8 cellular contexts compared by ENCODE assay signal in the genomic region with DNA sequence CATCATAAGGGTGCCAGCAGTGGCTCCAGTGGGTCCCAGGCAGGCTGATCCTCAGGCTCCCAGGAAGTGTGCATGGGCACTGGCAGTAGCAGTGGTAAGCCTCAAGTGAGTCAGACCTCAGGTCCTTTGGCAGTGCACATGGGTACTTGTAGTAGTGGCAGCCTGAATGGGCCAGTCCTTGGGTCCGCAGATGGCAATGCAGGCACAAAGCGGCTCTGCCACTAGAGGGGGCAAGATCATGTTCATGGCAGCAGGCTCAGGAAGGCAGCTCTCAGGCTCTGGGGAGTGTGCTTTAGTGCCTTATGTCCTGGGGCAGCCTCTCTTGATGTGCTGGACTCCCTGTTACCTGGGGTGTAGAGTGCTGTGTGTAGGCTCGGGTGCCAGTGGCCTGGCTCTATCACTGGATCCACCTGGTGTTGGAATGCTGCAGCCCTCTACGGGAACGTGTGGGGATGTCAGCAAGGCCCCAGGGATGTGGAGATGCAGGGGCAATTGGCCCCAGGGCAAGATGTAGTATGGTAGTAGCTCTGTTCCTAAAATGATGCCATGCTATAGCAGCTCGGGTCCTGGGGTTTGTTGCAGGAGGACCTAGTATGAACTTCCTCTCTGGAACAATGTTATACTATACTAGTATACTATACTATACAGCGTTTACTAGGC. TPM values are rescaled to one million over a fixed set of nuclear protein-coding genes. Genes with fewer than 3 reads are reported as not detected.
DNase-seq lines count a peak whose midpoint lies in the region; ATAC-seq and TF ChIP-seq lines count a peak whose summit lies in the region.

No MANE protein-coding gene starts in this region.

- no peaks in the 10 kb centered on the region for H3K4me1 ChIP-seq in psoas muscle
- no peaks in the 10 kb centered on the region for H3K4me1 ChIP-seq in ascending aorta

- ATAC-seq in HG03432 (IDR thresholded peaks at IDR 0.05; ENCODE audit: unreplicated experiment), result peak; percentile 44
- ATAC-seq in psoas muscle, result peak in 1 of 4 donors; percentile 19
- no peak for ATAC-seq in GM18868 (IDR thresholded peaks at IDR 0.05; ENCODE audit: unreplicated experiment)

- in situ Hi-C loops in Caki2 (cut with HindIII; ENCODE audit: low pct_unique_long_range_greater_than_20kb, low sequenced_read_pairs), result no loop called here

- intact Hi-C loops in psoas muscle (cut with DNase I), result no loop called here
- intact Hi-C loops in ascending aorta (cut with DNase I), result no loop called here

- WGBS in psoas muscle, 3 donors, result 67 to 71% (median 69%) methylated on average over 7 of the region's 7 CpGs

- H3K27ac ChIP-seq in psoas muscle (no peak overlapping the region), ascending aorta (no peak overlapping the region)

- peaks cover 6% of the 10 kb centered on the region for H3K9me3 ChIP-seq in psoas muscle
- H3K9me3 ChIP-seq in ascending aorta, result no peaks in the 10 kb centered on the region

- H3K36me3 ChIP-seq in psoas muscle (ENCODE audit: insufficient read depth in 1 of 2, low read depth in 1 of 2) (peaks cover 0 to 14% of the 10 kb centered on the region in 2 donors), ascending aorta (no peaks in the 10 kb centered on the region)

- DNase-seq in Caki2 (ENCODE audit: low read depth) (peak; percentile 38), OCI-M1 (lab: John Stamatoyannopoulos, UW) (peak; percentile 60), foreskin fibroblast (peak; percentile 38 to 72), psoas muscle (peak; percentile 23 to 41), ascending aorta (ENCODE audit: low spot score in 2 of 2) (no peak)
- DNase-seq in activated T-cell treated with anti-CD3 and anti-CD28 coated beads, Interleukin-2, amount 50 U/mL, for 1 hour, result peak; percentile 50

- H3K4me3 ChIP-seq in foreskin fibroblast (ENCODE audit: low read depth in 1 of 2, low read length in 2 of 2) (no peak overlapping the region), psoas muscle (no peak overlapping the region), ascending aorta (no peak overlapping the region)

- TF ChIP-seq CTCF in foreskin fibroblast (IDR thresholded peaks at IDR 0.05; ENCODE audit: low read depth, low read length), result peak; percentile 85
- TF ChIP-seq CTCF in psoas muscle (IDR thresholded peaks at IDR 0.05), result peak; percentile 22
- peak in 1 of 3 experiments; percentile 33 for TF ChIP-seq CTCF in ascending aorta (IDR thresholded peaks at IDR 0.05)

- H3K27me3 ChIP-seq in psoas muscle (ENCODE audit: insufficient read depth in 3 of 3, low read length in 2 of 3), result no peaks in the 10 kb centered on the region
- H3K27me3 ChIP-seq in ascending aorta, result no peaks in the 10 kb centered on the region

RNA-seq across cellular contexts. Expression of gene ACSM3, which starts 11.0 kb away (rescaled TPM):
- total RNA-seq in Caki2 (2014; rRNA removed; shearing (Covaris generic); ENCODE audit: low replicate concordance), result 47.2 and 48.5 TPM in 2 replicates
- total RNA-seq in psoas muscle, result 1 to 10 TPM in 2 of 4 donors, under 1 TPM in 2; 0.34 to 6.5 (median 2.4) TPM
- polyA plus RNA-seq in psoas muscle, result under 1 TPM; 0.13 to 0.86 (median 0.56) TPM
- not detected for total RNA-seq in ascending aorta

RNA-seq across cellular contexts. Expression of gene ERI2, which starts 31.4 kb away (rescaled TPM):
- 11.6 and 19.0 TPM in 2 replicates for total RNA-seq in Caki2 (2014; rRNA removed; shearing (Covaris generic); ENCODE audit: low replicate concordance)
- 1 to 10 TPM; 4.2 to 9.5 (median 7.9) TPM for total RNA-seq in psoas muscle
- polyA plus RNA-seq in psoas muscle, result 10 to 100 TPM in 1 of 3 donors, 1 to 10 TPM in 2; 3.6 to 14.9 (median 5.4) TPM
- not detected for total RNA-seq in ascending aorta

RNA-seq across cellular contexts. Expression of gene REXO5, which starts 31.5 kb away (rescaled TPM):
- total RNA-seq in Caki2 (2014; rRNA removed; shearing (Covaris generic); ENCODE audit: low replicate concordance), result 10.8 and 21.3 TPM in 2 replicates
- total RNA-seq in psoas muscle, result 1 to 10 TPM in 1 of 4 donors, under 1 TPM in 3; 0.63 to 1.4 (median 0.92) TPM
- polyA plus RNA-seq in psoas muscle, result 1 to 10 TPM; 1.1 to 1.8 (median 1.2) TPM
- 2.1 TPM for total RNA-seq in ascending aorta

RNA-seq across cellular contexts. Expression of gene THUMPD1, which starts 33.2 kb away (rescaled TPM):
- 26.5 and 54.0 TPM in 2 replicates for total RNA-seq in Caki2 (2014; rRNA removed; shearing (Covaris generic); ENCODE audit: low replicate concordance)
- total RNA-seq in psoas muscle, result 10 to 100 TPM; 15.2 to 29.5 (median 23.4) TPM
- polyA plus RNA-seq in psoas muscle, result 10 to 100 TPM; 13.0 to 20.5 (median 14.9) TPM
- total RNA-seq in ascending aorta, result 12.7 TPM

Comparison
In these comparisons a context has a peak if more than half of its experiments do, and no peak if none do; other contexts are left out.
1. DNase-seq: peak in Caki2 (single experiment), OCI-M1 (single experiment), activated T-cell treated with anti-CD3 and anti-CD28 coated beads, Interleukin-2, amount 50 U/mL, for 1 hour (single experiment), foreskin fibroblast (2 of 2) and psoas muscle (2 of 2); none in ascending aorta (0 of 2).